Comparison of ENCODE assay signal across 1 cellular context in genomic region chrX:9647475-9647874, GRCh38.
TF ChIP-seq lines count a peak whose summit lies in the region.

No MANE protein-coding gene starts in this region.

TF ChIP-seq in K562, 482 proteins besides CTCF, POLR2A, EP300 and RAD21:
- TF ChIP-seq CEBPB (tag; IDR thresholded peaks at IDR 0.05) (peak; percentile 4; the same call in 1 of the 2 replicates), PHF8 (IDR thresholded peaks at IDR 0.05; ENCODE audit: borderline replicate concordance, low read length) (no peak)
TF ChIP-seq in K562: peak in this region for 1.
